Comparison of ENCODE assay signal across 8 cellular contexts in genomic region chr1:224113918-224114786, GRCh38. TPM values are rescaled to one million over a fixed set of nuclear protein-coding genes. Genes with fewer than 3 reads are reported as not detected.
DNase-seq lines count a peak whose midpoint lies in the region; ATAC-seq and TF ChIP-seq lines count a peak whose summit lies in the region.

TSS of gene FBXO28 (plus strand) at chr1:224114111. CDS start at chr1:224114130, 19 bp downstream.

- H3K36me3 Mint-ChIP-seq in activated CD4-positive, alpha-beta memory T cell treated with anti-CD3 and anti-CD28 coated beads for 36 hours = peaks cover 3% of the 10 kb centered on the region

- peak within 1 kb of the TSS; percentile 78 for H3K4me3 Mint-ChIP-seq in activated CD4-positive, alpha-beta memory T cell treated with anti-CD3 and anti-CD28 coated beads for 36 hours

- H3K4me1 Mint-ChIP-seq in activated CD4-positive, alpha-beta memory T cell treated with anti-CD3 and anti-CD28 coated beads for 36 hours (ENCODE audit: low read depth) = peaks cover 27% of the 10 kb centered on the region

- POLR2A ChIA-PET in activated CD4-positive, alpha-beta memory T cell treated with anti-CD3 and anti-CD28 coated beads for 36 hours (lab: Charles Lee) = interaction anchor here (0.6 kb wide), 1 partner anchor 219 kb away, joined by 3 read pairs; no protein-coding TSS in a partner anchor

- H3K27ac ChIP-seq in dorsolateral prefrontal cortex (peak within 1 kb of the TSS; percentile 76 to 99 (median 95)), liver (ENCODE audit: low read depth in 1 of 2, low read length in 2 of 2) (peak within 1 kb of the TSS; percentile 91 to 95)

- CTCF ChIA-PET in activated CD4-positive, alpha-beta memory T cell treated with anti-CD3 and anti-CD28 coated beads for 36 hours (lab: Charles Lee) = interaction anchor here (3.3 kb wide), 1 partner anchor 219 kb away, joined by 22 read pairs; no protein-coding TSS in a partner anchor

- H3K27me3 ChIP-seq in dorsolateral prefrontal cortex (no peaks in the 10 kb centered on the region), liver (ENCODE audit: control insufficient read depth in 4 of 4, insufficient read depth in 4 of 4, low read length in 3 of 4) (no peaks in the 10 kb centered on the region)

- no peaks in the 10 kb centered on the region for H3K36me3 ChIP-seq in liver (ENCODE audit: control insufficient read depth in 4 of 4, insufficient read depth in 3 of 4, low read depth in 1 of 4, low read length in 3 of 4)

- peak in 1 of 2 donors; percentile 42 for TF ChIP-seq RAD21 in liver (IDR thresholded peaks at IDR 0.05)

- H3K27me3 Mint-ChIP-seq in activated CD4-positive, alpha-beta memory T cell treated with anti-CD3 and anti-CD28 coated beads for 36 hours = no peaks in the 10 kb centered on the region

- H3K4me3 ChIP-seq in dorsolateral prefrontal cortex (peak within 1 kb of the TSS; percentile 69 to 99 (median 92)), liver (ENCODE audit: low read depth in 1 of 3, low read length in 3 of 3) (peak within 1 kb of the TSS; percentile 85 to 97 (median 95))

- peak within 1 kb of the TSS; percentile 86 for H3K27ac Mint-ChIP-seq in activated CD4-positive, alpha-beta memory T cell treated with anti-CD3 and anti-CD28 coated beads for 36 hours

- peaks cover 0 to 25% (median 21%) of the 10 kb centered on the region in 4 donors for H3K4me1 ChIP-seq in liver (ENCODE audit: control insufficient read depth in 4 of 4, insufficient read depth in 4 of 4, low read length in 3 of 4)

- TF ChIP-seq CTCF in dorsolateral prefrontal cortex (IDR thresholded peaks at IDR 0.05 in 54 of 56, conservative IDR thresholded peaks at IDR 0.05 in 2 of 56; ENCODE audit: low read depth in 1 of 56, partially characterized antibody in 56 of 56) = peak in 27 of 56 donors; percentile 2 to 50 (median 33)
- no peak for TF ChIP-seq CTCF in liver (IDR thresholded peaks at IDR 0.05; ENCODE audit: low read depth, low read length, missing input control)

- under 1% methylated on average over 60 of the region's 60 CpGs for WGBS in liver

- intact Hi-C loops in activated CD4-positive, alpha-beta memory T cell treated with anti-CD3 and anti-CD28 coated beads for 36 hours (cut with micrococcal nuclease) = loop anchor here (1.0 kb wide), 3 partner anchors 68 to 321 kb away; partner anchors contain the start of gene CNIH4
- intact Hi-C loops in dorsolateral prefrontal cortex (cut with DNase I) = loop anchor here (1.0 to 10.0 kb wide), 4 partner anchors 68 to 343 kb away; partner anchors contain the start of gene DEGS1 (in 2 of the 2)

- DNase-seq in CD1c-positive myeloid dendritic cell (ENCODE audit: extremely low spot score) = peak; percentile 97
- DNase-seq in NCI-H82 treated with DMSO at 0.1 percent for 48 hours (lab: John Stamatoyannopoulos, UW; ENCODE audit: unreplicated experiment) = peak; percentile 96
- peak; percentile 97 for DNase-seq in activated CD4-positive, alpha-beta memory T cell treated with anti-CD3 and anti-CD28 coated beads for 36 hours
- peak; percentile 87 to 99 (median 95) for DNase-seq in dorsolateral prefrontal cortex
- DNase-seq in stimulated activated CD4-positive, alpha-beta T cell treated with anti-CD3 and anti-CD28 coated beads, Interleukin-4, amount 100 ng/mL, for 24 hours = peak; percentile 98

- no peaks in the 10 kb centered on the region for H3K9me3 ChIP-seq in liver (ENCODE audit: control insufficient read depth in 4 of 4, low read length in 3 of 4)

- ATAC-seq in GM19438 (IDR thresholded peaks at IDR 0.05; ENCODE audit: low read depth, unreplicated experiment) = peak; percentile 97
- ATAC-seq in HG03575 (IDR thresholded peaks at IDR 0.05; ENCODE audit: extremely low read depth, insufficient number of reproducible peaks, low FRiP score, unreplicated experiment) = peak; percentile 81

- H3K9me3 Mint-ChIP-seq in activated CD4-positive, alpha-beta memory T cell treated with anti-CD3 and anti-CD28 coated beads for 36 hours = no peaks in the 10 kb centered on the region

- H3K9ac ChIP-seq in liver (ENCODE audit: low read depth in 1 of 2, low read length in 2 of 2) = peak within 1 kb of the TSS; percentile 84 to 98

TF ChIP-seq in liver, 16 proteins besides CTCF, POLR2A, EP300 and RAD21:
- TF ChIP-seq FOXA2 (IDR thresholded peaks at IDR 0.05) = no peak
- peak; percentile 95 for TF ChIP-seq TAF1 (conservative IDR thresholded peaks at IDR 0.05)
- no peak for TF ChIP-seq HNF4G (IDR thresholded peaks at IDR 0.05)
- peak; percentile 71 for TF ChIP-seq REST (IDR thresholded peaks at IDR 0.05)
- TF ChIP-seq SP1 (IDR thresholded peaks at IDR 0.05) = peak; percentile 23
- peak; percentile 39 for TF ChIP-seq MAX (IDR thresholded peaks at IDR 0.05)
- TF ChIP-seq ATF3 (IDR thresholded peaks at IDR 0.05) = no peak
- TF ChIP-seq GABPA (IDR thresholded peaks at IDR 0.05 in 1 of 2, conservative IDR thresholded peaks at IDR 0.05 in 1 of 2) = peak; percentile 96 to 98
- TF ChIP-seq HNF4A (conservative IDR thresholded peaks at IDR 0.05) = peak in 1 of 2 donors; percentile 7
- TF ChIP-seq YY1 (IDR thresholded peaks at IDR 0.05) = peak; percentile 99
- no peak for TF ChIP-seq FOXA1 (IDR thresholded peaks at IDR 0.05)
- TF ChIP-seq NR2F2 (IDR thresholded peaks at IDR 0.05) = no peak
- no peak for TF ChIP-seq JUND (IDR thresholded peaks at IDR 0.05)
- no peak for TF ChIP-seq RXRA (IDR thresholded peaks at IDR 0.05)
- no peak for TF ChIP-seq ZBTB33 (IDR thresholded peaks at IDR 0.05)
- no peak for TF ChIP-seq EGR1 (IDR thresholded peaks at IDR 0.05; ENCODE audit: low read depth in 2 of 2)
TF ChIP-seq in liver: peak in this region for 7.

RNA-seq across cellular contexts. Expression of gene FBXO28, which starts in this region (rescaled TPM):
- total RNA-seq in activated CD4-positive, alpha-beta memory T cell treated with anti-CD3 and anti-CD28 coated beads for 36 hours = 10 to 100 TPM; 19.5 to 20.0 TPM
- total RNA-seq in dorsolateral prefrontal cortex (10 to 100 TPM; 21.1 to 49.6 (median 37.7) TPM), liver (10 to 100 TPM; 17.4 to 23.1 TPM)
- 1 to 10 TPM; 6.7 to 8.9 TPM for polyA plus RNA-seq in liver

Comparison
In these comparisons a context has a peak if more than half of its experiments do, and no peak if none do; other contexts are left out.
1. Peak in every context shown above with its lines: DNase-seq, ATAC-seq, H3K4me3 ChIP-seq and H3K27ac ChIP-seq.